ENCODE assay signal across 8 cellular contexts in genomic region chr9:97109194-97109811, GRCh38.
DNase-seq lines count a peak whose midpoint lies in the region; ATAC-seq, FAIRE-seq and TF ChIP-seq lines count a peak whose summit lies in the region.

No MANE protein-coding gene starts in this region.

- H2BK15ac ChIP-seq in mesendoderm (replicated peaks; ENCODE audit: low read depth) = no peak overlapping the region

- no peaks in the 10 kb centered on the region for H3K36me3 ChIP-seq in mesendoderm (ENCODE audit: control insufficient read depth, insufficient read depth, low read length)

- no peak overlapping the region for H3K9ac ChIP-seq in mesendoderm (ENCODE audit: low read length)

- no peak overlapping the region for H4K5ac ChIP-seq in mesendoderm (ENCODE audit: low read length)

- no peaks in the 10 kb centered on the region for H3K79me2 ChIP-seq in mesendoderm (ENCODE audit: control insufficient read depth, insufficient read depth, low read length)

- H3K4me1 Mint-ChIP-seq in HFFc6 (ENCODE audit: low read depth) = peaks cover 7% of the 10 kb centered on the region; the same call in 1 of the 2 replicates

- H3K4me3 ChIP-seq in mesendoderm (ENCODE audit: low read length) = no peak overlapping the region

- ATAC-seq in HG03521 (IDR thresholded peaks at IDR 0.05; ENCODE audit: unreplicated experiment) = no peak
- ATAC-seq in GM21528 (IDR thresholded peaks at IDR 0.05; ENCODE audit: low FRiP score, unreplicated experiment) = no peak

- DNase-seq in COLO668 (lab: John Stamatoyannopoulos, UW; ENCODE audit: unreplicated experiment) = peak; percentile 27
- peak; percentile 26 for DNase-seq in HFFc6
- peak; percentile 64 for DNase-seq in RCC 7860 (ENCODE audit: low spot score)
- DNase-seq in dermis blood vessel endothelial cell = peak; percentile 74
- DNase-seq in mesendoderm = peak; percentile 86
- DNase-seq in NCI-H510A treated with DMSO at 0.1 percent for 48 hours (lab: John Stamatoyannopoulos, UW) = no peak

- no peak overlapping the region for H3K4me3 Mint-ChIP-seq in HFFc6

- no peaks in the 10 kb centered on the region for H3K4me1 ChIP-seq in mesendoderm (ENCODE audit: control insufficient read depth, low read depth, low read length)

- no peak overlapping the region for H3K56ac ChIP-seq in mesendoderm (ENCODE audit: low read length)

- H3K36me3 Mint-ChIP-seq in HFFc6 (ENCODE audit: low read depth) = no peaks in the 10 kb centered on the region

- no peaks in the 10 kb centered on the region for H3K9me3 Mint-ChIP-seq in HFFc6

- no peak overlapping the region for H2BK120ac ChIP-seq in mesendoderm (ENCODE audit: low read depth, low read length)

- peaks cover 6% of the 10 kb centered on the region for H3K27me3 Mint-ChIP-seq in HFFc6 (ENCODE audit: insufficient read depth)

- H3K4ac ChIP-seq in mesendoderm (ENCODE audit: low read depth, low read length) = no peak overlapping the region

- H4K8ac ChIP-seq in mesendoderm (ENCODE audit: low read depth, low read length) = no peak overlapping the region

- no peaks in the 10 kb centered on the region for H3K27me3 ChIP-seq in mesendoderm (ENCODE audit: insufficient read depth, low read length, poor library complexity)

- WGBS in mesendoderm (ENCODE audit: extremely low coverage, insufficient coverage, low lambda C conversion rate) = no CpG with 5 or more reads among the region's 4 CpGs

- H3K18ac ChIP-seq in mesendoderm (ENCODE audit: low read length) = no peak overlapping the region

- no peak overlapping the region for H2AK5ac ChIP-seq in mesendoderm (ENCODE audit: low read length)

- H3K23ac ChIP-seq in mesendoderm (ENCODE audit: low read length) = no peak overlapping the region

- H3K79me1 ChIP-seq in mesendoderm (ENCODE audit: low read length) = no peaks in the 10 kb centered on the region

- no peak overlapping the region for H3K27ac ChIP-seq in mesendoderm (ENCODE audit: low read depth, low read length)

- TF ChIP-seq CTCF in HFFc6 (IDR thresholded peaks at IDR 0.05) = peak; percentile 61

- no peak overlapping the region for H3K4me2 ChIP-seq in mesendoderm (ENCODE audit: low read length)

- peak; percentile 38 for FAIRE-seq in RCC 7860 (lab: Jason Lieb, UNC)

- no peak overlapping the region for H2BK5ac ChIP-seq in mesendoderm (ENCODE audit: low read length)

- no peak overlapping the region for H3K27ac Mint-ChIP-seq in HFFc6
